8 cellular contexts compared by ENCODE assay signal in the genomic region with DNA sequence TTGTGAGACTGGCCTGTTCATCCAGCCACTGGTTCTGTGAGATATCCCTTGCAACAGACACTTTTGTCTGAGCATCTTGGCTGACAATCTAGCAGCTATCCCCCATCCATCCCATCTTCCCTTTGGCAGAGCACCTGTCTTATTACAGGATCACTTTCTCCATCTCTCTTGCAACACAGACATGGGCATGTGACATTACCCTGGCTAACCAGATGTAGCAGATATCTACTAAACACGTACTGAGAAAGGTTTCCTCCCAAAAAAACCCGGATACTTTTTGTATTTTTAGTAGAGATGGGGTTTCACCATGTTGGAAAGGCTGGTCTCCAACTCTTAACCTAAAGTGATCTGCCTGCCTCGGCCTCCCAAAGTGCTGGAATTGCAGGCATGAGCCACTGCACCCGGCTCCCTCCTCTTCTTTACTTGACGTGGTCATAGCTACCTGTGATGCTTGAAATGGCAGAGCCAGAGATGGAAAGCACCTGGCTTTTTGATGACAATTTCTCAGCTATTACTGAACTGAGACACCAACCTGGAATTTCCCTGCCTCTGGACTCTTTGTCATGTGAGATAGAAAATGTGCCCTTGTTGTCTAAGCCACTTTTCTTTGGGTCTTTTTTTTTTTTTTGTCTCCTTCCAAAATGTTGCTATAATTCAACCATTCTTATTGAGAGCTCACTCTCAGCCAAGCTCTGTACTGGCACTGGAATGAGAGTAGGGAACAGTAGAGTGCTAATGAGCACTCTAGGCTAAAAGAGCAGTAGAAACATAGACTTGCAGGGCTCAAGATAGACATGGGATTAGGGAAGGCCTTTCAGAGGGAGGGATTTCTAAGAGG. TPM values are rescaled to one million over a fixed set of nuclear protein-coding genes. Genes with fewer than 3 reads are reported as not detected.
DNase-seq lines count a peak whose midpoint lies in the region; ATAC-seq and TF ChIP-seq lines count a peak whose summit lies in the region.

No MANE protein-coding gene starts in this region.

- H3K4me3 Mint-ChIP-seq in activated T-helper 17 cell treated with anti-CD3 and anti-CD28 coated beads, Interleukin-2, amount 50 U/mL, for 72 hours: peak overlapping the region; percentile 78

- H3K27ac ChIP-seq in coronary artery: no peak overlapping the region

- DNase-seq in renal cortical epithelial cell (ENCODE audit: low read depth) (peak; percentile 29), HPDE6-E6E7 (ENCODE audit: extremely low spot score) (no peak), coronary artery (ENCODE audit: low spot score) (no peak), NCI-H2227 treated with DMSO at 0.1 percent for 48 hours (lab: John Stamatoyannopoulos, UW) (no peak)

- H3K4me1 Mint-ChIP-seq in activated T-helper 17 cell treated with anti-CD3 and anti-CD28 coated beads, Interleukin-2, amount 50 U/mL, for 72 hours: peaks cover 48% of the 10 kb centered on the region

- peak; percentile 32 for ATAC-seq in GM18861 (IDR thresholded peaks at IDR 0.05; ENCODE audit: unreplicated experiment)
- ATAC-seq in HG03439 (IDR thresholded peaks at IDR 0.05; ENCODE audit: unreplicated experiment): peak; percentile 42
- peak; percentile 76 for ATAC-seq in activated T-helper 17 cell treated with anti-CD3 and anti-CD28 coated beads, Interleukin-2, amount 50 U/mL, for 72 hours (replicated peaks)
- ATAC-seq in GM19467 (IDR thresholded peaks at IDR 0.05; ENCODE audit: unreplicated experiment): no peak

- no peaks in the 10 kb centered on the region for H3K27me3 Mint-ChIP-seq in activated T-helper 17 cell treated with anti-CD3 and anti-CD28 coated beads, Interleukin-2, amount 50 U/mL, for 72 hours

- H3K36me3 Mint-ChIP-seq in activated T-helper 17 cell treated with anti-CD3 and anti-CD28 coated beads, Interleukin-2, amount 50 U/mL, for 72 hours (ENCODE audit: low read depth): peaks cover 99% of the 10 kb centered on the region

- H3K9me3 Mint-ChIP-seq in activated T-helper 17 cell treated with anti-CD3 and anti-CD28 coated beads, Interleukin-2, amount 50 U/mL, for 72 hours: no peaks in the 10 kb centered on the region

- TF ChIP-seq CTCF in coronary artery (IDR thresholded peaks at IDR 0.05): no peak

- no peak overlapping the region for H3K4me3 ChIP-seq in coronary artery

- peak overlapping the region; percentile 98 for H3K27ac Mint-ChIP-seq in activated T-helper 17 cell treated with anti-CD3 and anti-CD28 coated beads, Interleukin-2, amount 50 U/mL, for 72 hours

RNA-seq across cellular contexts. Expression of a gene that starts 32.6 kb away (rescaled TPM):
- 100 to 1,000 TPM; 173 to 492 TPM for total RNA-seq in activated T-helper 17 cell treated with anti-CD3 and anti-CD28 coated beads, Interleukin-2, amount 50 U/mL, for 72 hours
- total RNA-seq in renal cortical epithelial cell: 20.8 and 39.5 TPM in 2 replicates

RNA-seq across cellular contexts. Expression of a gene that starts 43.3 kb away (rescaled TPM):
- total RNA-seq in activated T-helper 17 cell treated with anti-CD3 and anti-CD28 coated beads, Interleukin-2, amount 50 U/mL, for 72 hours: 10 to 100 TPM; 28.1 to 32.6 TPM
- 19.8 and 41.0 TPM in 2 replicates for total RNA-seq in renal cortical epithelial cell
